ENCODE assay signal across 8 cellular contexts in genomic region chr11:59756496-59756840, GRCh38. TPM values are rescaled to one million over a fixed set of nuclear protein-coding genes. Genes with fewer than 3 reads are reported as not detected.
DNase-seq lines count a peak whose midpoint lies in the region; FAIRE-seq and TF ChIP-seq lines count a peak whose summit lies in the region.

No MANE protein-coding gene starts in this region.

- H3K27me3 ChIP-seq in small intestine (ENCODE audit: control insufficient read depth in 2 of 2, insufficient read depth in 2 of 2, low read length in 2 of 2) (no peaks in the 10 kb centered on the region), BE2C (peaks cover 16% of the 10 kb centered on the region)

- intact Hi-C loops in activated CD4-positive, alpha-beta memory T cell treated with anti-CD3 and anti-CD28 coated beads for 36 hours (cut with micrococcal nuclease), result loop anchor here (1.0 kb wide), 1 partner anchor 16 kb away; no protein-coding TSS in a partner anchor

- 9 to 42% (median 29%) methylated on average over 3 of the region's 3 CpGs for WGBS in small intestine, 3 donors

- TF ChIP-seq CTCF in HFFc6 (IDR thresholded peaks at IDR 0.05) (no peak), glutamatergic neuron (IDR thresholded peaks at IDR 0.05; ENCODE audit: partially characterized antibody, unreplicated experiment) (no peak), BE2C (IDR thresholded peaks at IDR 0.05; ENCODE audit: low read depth, low read length) (no peak)

- H3K27ac Mint-ChIP-seq in HFFc6 (peak overlapping the region; percentile 90), glutamatergic neuron (ENCODE audit: unreplicated experiment) (peak overlapping the region; percentile 14)
- no peak overlapping the region for H3K27ac Mint-ChIP-seq in activated CD4-positive, alpha-beta memory T cell treated with anti-CD3 and anti-CD28 coated beads for 36 hours

- H3K4me1 Mint-ChIP-seq in HFFc6 (ENCODE audit: low read depth) (peaks cover 49% of the 10 kb centered on the region), glutamatergic neuron (ENCODE audit: low read depth, unreplicated experiment) (peaks cover 21% of the 10 kb centered on the region)
- peaks cover 17% of the 10 kb centered on the region for H3K4me1 Mint-ChIP-seq in activated CD4-positive, alpha-beta memory T cell treated with anti-CD3 and anti-CD28 coated beads for 36 hours (ENCODE audit: low read depth)

- H3K36me3 Mint-ChIP-seq in HFFc6 (ENCODE audit: low read depth) (peaks cover 25% of the 10 kb centered on the region), glutamatergic neuron (ENCODE audit: unreplicated experiment) (no peaks in the 10 kb centered on the region)
- H3K36me3 Mint-ChIP-seq in activated CD4-positive, alpha-beta memory T cell treated with anti-CD3 and anti-CD28 coated beads for 36 hours, result no peaks in the 10 kb centered on the region

- H3K9me3 Mint-ChIP-seq in HFFc6, result no peaks in the 10 kb centered on the region
- no peaks in the 10 kb centered on the region for H3K9me3 Mint-ChIP-seq in activated CD4-positive, alpha-beta memory T cell treated with anti-CD3 and anti-CD28 coated beads for 36 hours
- H3K9me3 Mint-ChIP-seq in glutamatergic neuron (ENCODE audit: unreplicated experiment), result peaks cover 9% of the 10 kb centered on the region

- POLR2A ChIA-PET in activated CD4-positive, alpha-beta memory T cell treated with anti-CD3 and anti-CD28 coated beads for 36 hours (lab: Charles Lee), result no interaction called here

- peak overlapping the region; percentile 96 for H3K4me3 Mint-ChIP-seq in HFFc6
- peak overlapping the region; percentile 76 for H3K4me3 Mint-ChIP-seq in activated CD4-positive, alpha-beta memory T cell treated with anti-CD3 and anti-CD28 coated beads for 36 hours
- peak overlapping the region; percentile 89 for H3K4me3 Mint-ChIP-seq in glutamatergic neuron (ENCODE audit: unreplicated experiment)

- CTCF ChIA-PET in activated CD4-positive, alpha-beta memory T cell treated with anti-CD3 and anti-CD28 coated beads for 36 hours (lab: Charles Lee), result interaction anchor here (0.9 to 7.6 kb wide), 7 partner anchors 9 to 90 kb away, joined by 3 to 132 read pairs (median 5); partner anchors contain the start of genes MRPL16 and PATL1

- H3K27me3 Mint-ChIP-seq in HFFc6 (ENCODE audit: insufficient read depth) (no peaks in the 10 kb centered on the region; the same call in 1 of the 2 replicates), glutamatergic neuron (ENCODE audit: unreplicated experiment) (peaks cover 15% of the 10 kb centered on the region)
- no peaks in the 10 kb centered on the region for H3K27me3 Mint-ChIP-seq in activated CD4-positive, alpha-beta memory T cell treated with anti-CD3 and anti-CD28 coated beads for 36 hours

- H3K4me3 ChIP-seq in small intestine (ENCODE audit: low read depth in 1 of 2, low read length in 2 of 2) (peak overlapping the region in 1 of 2 donors; percentile 86), BE2C (ENCODE audit: low read depth, low read length) (no peak overlapping the region)

- H3K4me1 ChIP-seq in small intestine (ENCODE audit: control insufficient read depth in 2 of 2, insufficient read depth in 1 of 2, low read depth in 1 of 2, low read length in 1 of 2), result peaks cover 4% of the 10 kb centered on the region in 2 donors
- no peaks in the 10 kb centered on the region for H3K4me1 ChIP-seq in BE2C

- H3K9me3 ChIP-seq in small intestine (ENCODE audit: control insufficient read depth, low read depth) (no peaks in the 10 kb centered on the region), BE2C (no peaks in the 10 kb centered on the region)

- DNase-seq in HFFc6 (peak; percentile 43), glutamatergic neuron (no peak), small intestine (no peak), BE2C (no peak), SKM-1 treated with dmso at 0.1 percent for 144 hours (lab: John Stamatoyannopoulos, UW; ENCODE audit: unreplicated experiment) (no peak), foreskin melanocyte (no peak), substantia nigra (lab: John Stamatoyannopoulos, UW) (no peak)
- no peak for DNase-seq in activated CD4-positive, alpha-beta memory T cell treated with anti-CD3 and anti-CD28 coated beads for 36 hours

- H3K36me3 ChIP-seq in small intestine (ENCODE audit: control insufficient read depth in 2 of 2, insufficient read depth in 2 of 2, low read length in 2 of 2) (peaks cover 0 to 3% of the 10 kb centered on the region in 2 donors), BE2C (no peaks in the 10 kb centered on the region)

- FAIRE-seq in small intestine (lab: Jason Lieb, UNC), result no peak

- H3K27ac ChIP-seq in small intestine (ENCODE audit: low read depth in 1 of 2, low read length in 1 of 2) (peak overlapping the region; percentile 38 to 96), substantia nigra (ENCODE audit: low read depth, low read length, poor library complexity, severe bottlenecking) (no peak overlapping the region)

RNA-seq across cellular contexts. Expression of gene STX3, which starts 1.3 kb away (rescaled TPM):
- 10 to 100 TPM; 17.1 to 23.1 (median 19.0) TPM for total RNA-seq in HFFc6 (2021; fragmentation: NEBNext Ultra II Directional; extraction: Animal tissue kit (Norgen Biotek cat#: 25700))
- 10 to 100 TPM; 11.7 to 12.3 TPM for total RNA-seq in activated CD4-positive, alpha-beta memory T cell treated with anti-CD3 and anti-CD28 coated beads for 36 hours
- total RNA-seq in glutamatergic neuron (ENCODE audit: unreplicated experiment), result 42.1 TPM
- 10 to 100 TPM; 34.9 to 64.0 (median 57.5) TPM for polyA plus RNA-seq in small intestine
- 7.8 TPM for polyA plus RNA-seq in BE2C (2012; ENCODE audit: insufficient read depth, insufficient read length, low read depth)

RNA-seq across cellular contexts. Expression of gene OR10V1, which starts 42.8 kb away (rescaled TPM):
- not detected for total RNA-seq in HFFc6 (2021; fragmentation: NEBNext Ultra II Directional; extraction: Animal tissue kit (Norgen Biotek cat#: 25700))
- total RNA-seq in activated CD4-positive, alpha-beta memory T cell treated with anti-CD3 and anti-CD28 coated beads for 36 hours, result not detected
- not detected for total RNA-seq in glutamatergic neuron (ENCODE audit: unreplicated experiment)
- polyA plus RNA-seq in small intestine, result not detected
- not detected for polyA plus RNA-seq in BE2C (2012; ENCODE audit: insufficient read depth, insufficient read length, low read depth)

RNA-seq across cellular contexts. Expression of gene MRPL16, which starts 54.1 kb away (rescaled TPM):
- total RNA-seq in HFFc6 (2021; fragmentation: NEBNext Ultra II Directional; extraction: Animal tissue kit (Norgen Biotek cat#: 25700)), result 10 to 100 TPM; 45.7 to 51.0 (median 48.6) TPM
- 10 to 100 TPM; 80.2 to 80.5 TPM for total RNA-seq in activated CD4-positive, alpha-beta memory T cell treated with anti-CD3 and anti-CD28 coated beads for 36 hours
- total RNA-seq in glutamatergic neuron (ENCODE audit: unreplicated experiment), result 36.4 TPM
- 100 to 1,000 TPM in 1 of 3 donors, 10 to 100 TPM in 2; 41.1 to 113 (median 68.9) TPM for polyA plus RNA-seq in small intestine
- 45.0 TPM for polyA plus RNA-seq in BE2C (2012; ENCODE audit: insufficient read depth, insufficient read length, low read depth)
